31 cellular contexts compared by ENCODE assay signal in genomic region chr20:5977975-5978374, GRCh38.
"Had no signal": no experiment of that assay in that cellular context is flagged by ENCODE, and none has a peak within 500 bp of the region (broad histone marks: within the 10 kb centered on the region; RNA-seq: fewer than 3 reads in every experiment).

No MANE protein-coding gene starts in this region.

- H3K9me3 Mint-ChIP-seq: activated B cell treated with CpG ODN at 0.5 μM for 24 hours; activated CD4-positive, alpha-beta memory T cell treated with anti-CD3 and anti-CD28 coated beads, Interleukin-2, amount 10 ng/mL, durations not matched to agents 7 days and 5 days; activated CD4-positive, alpha-beta T cell treated with anti-CD3 and anti-CD28 coated beads, Interleukin-2, amount 10 ng/mL, durations not matched to agents 24 days and 14 days; activated naive CD4-positive, alpha-beta T cell treated with anti-CD3 and anti-CD28 coated beads for 36 hours; activated naive CD4-positive, alpha-beta T cell treated with anti-CD3 and anti-CD28 coated beads, Interleukin-2, amount 50 U/mL, for 24 hours; activated naive CD8-positive, alpha-beta T cell treated with anti-CD3 and anti-CD28 coated beads for 36 hours; activated naive CD8-positive, alpha-beta T cell treated with anti-CD3 and anti-CD28 coated beads, Interleukin-2, amount 50 U/mL, for 24 hours; activated T-helper 1 cell treated with anti-CD3 and anti-CD28 coated beads, Interleukin-12 subunit alpha, Interleukin-12 subunit beta, Interleukin-2, Interleukin-4 antibody, amounts not matched to agents 30 ng/mL and 10 ng/mL and 1 ng/mL, durations not matched to agents 14 hours and 24 hours and 36 hours; activated T-helper 2 cell treated with anti-CD3 and anti-CD28 coated beads, Interferon-gamma antibody, Interleukin-2, Interleukin-4, amounts not matched to agents 10 μg/mL and 5 μg/mL and 100 μg/mL, durations not matched to agents 14 hours and 24 hours and 36 hours; brain; endodermal cell had no signal

- H3K4me1 ChIP-seq: adrenal gland, ascending aorta, breast epithelium, colonic mucosa had no signal

- DNase-seq: activated B cell treated with CpG ODN at 0.5 μM for 24 hours; activated CD4-positive, alpha-beta memory T cell treated with anti-CD3 and anti-CD28 coated beads, Interleukin-2, amount 10 ng/mL, durations not matched to agents 7 days and 5 days; activated CD4-positive, alpha-beta T cell treated with anti-CD3 and anti-CD28 coated beads, Interleukin-2, amount 10 ng/mL, durations not matched to agents 24 days and 14 days; activated CD4-positive, alpha-beta T cell treated with anti-CD3 and anti-CD28 coated beads, Interleukin-2, amount 50 U/mL, for 4 hours; activated CD8-positive, alpha-beta memory T cell treated with anti-CD3 and anti-CD28 coated beads, Interleukin-2, amount 50 U/mL, for 4 hours; activated effector memory CD4-positive, alpha-beta T cell treated with anti-CD3 and anti-CD28 coated beads, Interleukin-2, amount 50 U/mL, for 16 hours; activated naive CD4-positive, alpha-beta T cell treated with anti-CD3 and anti-CD28 coated beads for 36 hours; activated naive CD8-positive, alpha-beta T cell treated with anti-CD3 and anti-CD28 coated beads for 36 hours; activated naive CD8-positive, alpha-beta T cell treated with anti-CD3 and anti-CD28 coated beads, Interleukin-2, amount 50 U/mL, for 24 hours; activated T-cell treated with anti-CD3 and anti-CD28 coated beads, Interleukin-2, amount 50 U/mL, for 1 hour; activated T-cell treated with anti-CD3 and anti-CD28 coated beads, Interleukin-2, amount 50 U/mL, for 48 hours; adrenal gland; amygdala; central memory CD4-positive, alpha-beta T cell; cerebellar nuclear complex; colonic mucosa; dorsolateral prefrontal cortex; effector memory CD4-positive, alpha-beta T cell; endodermal cell; foreskin fibroblast; head of caudate nucleus; T-helper 2 cell; WERI-Rb-1 had no signal

- H3K27ac ChIP-seq: adrenal gland, ascending aorta, breast epithelium, cardiac muscle cell, colonic mucosa, dorsolateral prefrontal cortex, WERI-Rb-1 had no signal

- H3K27me3 ChIP-seq: adrenal gland, ascending aorta, breast epithelium, cardiac muscle cell, colonic mucosa, dorsolateral prefrontal cortex had no signal

- H3K36me3 ChIP-seq: adrenal gland, breast epithelium, colonic mucosa had no signal

- H3K27ac Mint-ChIP-seq: activated B cell treated with CpG ODN at 0.5 μM for 24 hours; activated CD4-positive, alpha-beta memory T cell treated with anti-CD3 and anti-CD28 coated beads, Interleukin-2, amount 10 ng/mL, durations not matched to agents 7 days and 5 days; activated CD4-positive, alpha-beta T cell treated with anti-CD3 and anti-CD28 coated beads, Interleukin-2, amount 10 ng/mL, durations not matched to agents 24 days and 14 days; activated naive CD4-positive, alpha-beta T cell treated with anti-CD3 and anti-CD28 coated beads for 36 hours; activated naive CD4-positive, alpha-beta T cell treated with anti-CD3 and anti-CD28 coated beads, Interleukin-2, amount 50 U/mL, for 24 hours; activated naive CD8-positive, alpha-beta T cell treated with anti-CD3 and anti-CD28 coated beads for 36 hours; activated naive CD8-positive, alpha-beta T cell treated with anti-CD3 and anti-CD28 coated beads, Interleukin-2, amount 50 U/mL, for 24 hours; activated T-helper 1 cell treated with anti-CD3 and anti-CD28 coated beads, Interleukin-12 subunit alpha, Interleukin-12 subunit beta, Interleukin-2, Interleukin-4 antibody, amounts not matched to agents 30 ng/mL and 10 ng/mL and 1 ng/mL, durations not matched to agents 14 hours and 24 hours and 36 hours; activated T-helper 2 cell treated with anti-CD3 and anti-CD28 coated beads, Interferon-gamma antibody, Interleukin-2, Interleukin-4, amounts not matched to agents 10 μg/mL and 5 μg/mL and 100 μg/mL, durations not matched to agents 14 hours and 24 hours and 36 hours; brain; endodermal cell had no signal

- ATAC-seq: activated CD4-positive, CD25-positive, alpha-beta regulatory T cell treated with anti-CD3 and anti-CD28 coated beads, Interleukin-2, amount 50 U/mL, for 24 hours; activated naive CD8-positive, alpha-beta T cell treated with anti-CD3 and anti-CD28 coated beads, Interleukin-2, amount 50 U/mL, for 24 hours had no signal

- H3K4me1 Mint-ChIP-seq: activated B cell treated with CpG ODN at 0.5 μM for 24 hours; activated CD4-positive, alpha-beta memory T cell treated with anti-CD3 and anti-CD28 coated beads, Interleukin-2, amount 10 ng/mL, durations not matched to agents 7 days and 5 days; activated CD4-positive, alpha-beta T cell treated with anti-CD3 and anti-CD28 coated beads, Interleukin-2, amount 10 ng/mL, durations not matched to agents 24 days and 14 days; activated naive CD4-positive, alpha-beta T cell treated with anti-CD3 and anti-CD28 coated beads, Interleukin-2, amount 50 U/mL, for 24 hours; activated naive CD8-positive, alpha-beta T cell treated with anti-CD3 and anti-CD28 coated beads for 36 hours; activated naive CD8-positive, alpha-beta T cell treated with anti-CD3 and anti-CD28 coated beads, Interleukin-2, amount 50 U/mL, for 24 hours; brain; endodermal cell had no signal

- H3K4me3 ChIP-seq: adrenal gland, ascending aorta, breast epithelium, cardiac muscle cell, colonic mucosa, dorsolateral prefrontal cortex had no signal

- H3K9me3 ChIP-seq: adrenal gland, ascending aorta, breast epithelium, colonic mucosa had no signal

- H3K27me3 Mint-ChIP-seq: activated B cell treated with CpG ODN at 0.5 μM for 24 hours; activated CD4-positive, alpha-beta memory T cell treated with anti-CD3 and anti-CD28 coated beads, Interleukin-2, amount 10 ng/mL, durations not matched to agents 7 days and 5 days; activated CD4-positive, alpha-beta T cell treated with anti-CD3 and anti-CD28 coated beads, Interleukin-2, amount 10 ng/mL, durations not matched to agents 24 days and 14 days; activated naive CD4-positive, alpha-beta T cell treated with anti-CD3 and anti-CD28 coated beads, Interleukin-2, amount 50 U/mL, for 24 hours; activated naive CD8-positive, alpha-beta T cell treated with anti-CD3 and anti-CD28 coated beads for 36 hours; activated naive CD8-positive, alpha-beta T cell treated with anti-CD3 and anti-CD28 coated beads, Interleukin-2, amount 50 U/mL, for 24 hours; brain had no signal

- H3K4me3 Mint-ChIP-seq: activated B cell treated with CpG ODN at 0.5 μM for 24 hours; activated CD4-positive, alpha-beta memory T cell treated with anti-CD3 and anti-CD28 coated beads, Interleukin-2, amount 10 ng/mL, durations not matched to agents 7 days and 5 days; activated CD4-positive, alpha-beta T cell treated with anti-CD3 and anti-CD28 coated beads, Interleukin-2, amount 10 ng/mL, durations not matched to agents 24 days and 14 days; activated naive CD4-positive, alpha-beta T cell treated with anti-CD3 and anti-CD28 coated beads for 36 hours; activated naive CD4-positive, alpha-beta T cell treated with anti-CD3 and anti-CD28 coated beads, Interleukin-2, amount 50 U/mL, for 24 hours; activated naive CD8-positive, alpha-beta T cell treated with anti-CD3 and anti-CD28 coated beads for 36 hours; activated naive CD8-positive, alpha-beta T cell treated with anti-CD3 and anti-CD28 coated beads, Interleukin-2, amount 50 U/mL, for 24 hours; activated T-helper 1 cell treated with anti-CD3 and anti-CD28 coated beads, Interleukin-12 subunit alpha, Interleukin-12 subunit beta, Interleukin-2, Interleukin-4 antibody, amounts not matched to agents 30 ng/mL and 10 ng/mL and 1 ng/mL, durations not matched to agents 14 hours and 24 hours and 36 hours; brain; endodermal cell had no signal
